1 cellular context compared by ENCODE assay signal in the genomic region with DNA sequence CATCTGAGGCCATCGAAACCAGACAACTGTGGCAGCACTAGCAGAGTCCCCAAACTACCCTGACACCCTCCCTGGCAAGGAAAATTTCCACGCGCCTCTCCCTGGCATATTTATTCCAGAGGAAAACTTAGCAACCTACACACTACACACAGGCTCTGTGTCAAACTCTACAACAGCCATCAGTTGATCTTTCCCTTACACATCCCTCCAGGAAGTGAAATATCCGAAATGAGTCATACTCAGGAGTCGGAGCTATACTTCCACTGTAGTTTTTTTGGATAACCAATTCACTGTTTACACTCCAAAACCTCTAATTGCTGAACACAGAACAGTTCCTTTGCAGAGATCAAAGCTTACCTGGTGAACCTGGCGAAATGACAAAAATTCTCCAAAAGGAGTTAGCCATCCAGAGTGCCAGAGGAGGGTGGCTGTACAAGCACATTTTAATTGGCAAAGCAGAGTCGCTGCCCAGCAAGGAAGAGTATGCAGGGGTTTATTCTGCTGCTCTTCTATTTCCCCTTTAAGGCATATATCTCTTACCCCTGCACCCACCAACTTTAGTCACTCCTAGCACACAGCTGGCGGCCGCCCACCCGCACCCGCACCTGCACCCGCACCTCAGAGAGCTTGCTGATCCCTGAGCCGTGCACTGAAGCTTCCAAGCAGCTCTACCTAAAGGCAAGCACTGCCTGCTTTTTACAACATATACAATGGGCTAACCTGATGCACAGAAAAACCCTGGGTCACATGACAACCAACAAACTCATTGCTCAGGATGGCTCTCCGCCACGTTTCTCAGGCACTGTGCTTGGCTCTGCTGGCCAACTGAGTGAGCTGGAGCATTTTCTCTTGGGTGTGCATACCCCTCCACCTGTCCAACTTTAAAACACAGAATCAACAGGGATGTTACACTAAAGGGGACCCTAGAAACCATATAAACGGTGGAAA.
TF ChIP-seq lines count a peak whose summit lies in the region.

No MANE protein-coding gene starts in this region.

TF ChIP-seq in endothelial cell of umbilical vein, 7 proteins besides CTCF, POLR2A, EP300 and RAD21:
- TF ChIP-seq EZH2 (IDR thresholded peaks at IDR 0.05; ENCODE audit: borderline replicate concordance, low read depth, low read length, severe bottlenecking) = no peak
- TF ChIP-seq GATA2 (IDR thresholded peaks at IDR 0.05; ENCODE audit: insufficient read depth, insufficient read length, low read depth, low read length) = peak; percentile 63
- no peak for TF ChIP-seq MYC (IDR thresholded peaks at IDR 0.05; ENCODE audit: low read depth, low read length)
- TF ChIP-seq JUN (IDR thresholded peaks at IDR 0.05; ENCODE audit: borderline replicate concordance, insufficient read depth, insufficient read length, low read depth) = peak; percentile 95
- TF ChIP-seq POLR2AphosphoS5 (IDR thresholded peaks at IDR 0.05; ENCODE audit: insufficient read depth, low read depth, low read length) = no peak
- no peak for TF ChIP-seq MAX (IDR thresholded peaks at IDR 0.05; ENCODE audit: insufficient read depth, insufficient read length)
- TF ChIP-seq FOS (IDR thresholded peaks at IDR 0.05; ENCODE audit: borderline replicate concordance, insufficient read depth, low read length) = peak; percentile 88
